Comparison of ENCODE assay signal across 1 cellular context in the genomic region with DNA sequence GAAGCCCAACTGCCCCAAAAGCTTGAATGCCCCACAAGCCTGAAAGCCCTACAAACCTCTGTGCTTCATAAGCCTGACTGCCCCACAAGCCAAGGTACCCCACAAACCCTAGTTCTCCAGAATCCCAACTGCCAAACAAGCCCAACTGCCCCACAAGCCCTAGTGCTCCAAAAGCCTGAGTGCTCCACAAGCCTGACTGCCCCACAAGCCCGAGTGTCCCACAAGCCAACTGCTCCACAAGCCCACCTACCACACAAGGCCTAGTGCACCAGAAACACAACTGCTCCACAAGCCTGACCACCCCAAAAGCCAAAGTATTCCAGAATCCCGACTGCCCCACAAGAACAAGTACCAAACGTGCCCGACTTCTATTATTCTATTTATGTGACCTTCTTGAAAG.
TF ChIP-seq lines count a peak whose summit lies in the region.

No MANE protein-coding gene starts in this region.

TF ChIP-seq in GM23338, 12 proteins besides CTCF, POLR2A, EP300 and RAD21 (continued from another document):
- TF ChIP-seq, protein P1, sequence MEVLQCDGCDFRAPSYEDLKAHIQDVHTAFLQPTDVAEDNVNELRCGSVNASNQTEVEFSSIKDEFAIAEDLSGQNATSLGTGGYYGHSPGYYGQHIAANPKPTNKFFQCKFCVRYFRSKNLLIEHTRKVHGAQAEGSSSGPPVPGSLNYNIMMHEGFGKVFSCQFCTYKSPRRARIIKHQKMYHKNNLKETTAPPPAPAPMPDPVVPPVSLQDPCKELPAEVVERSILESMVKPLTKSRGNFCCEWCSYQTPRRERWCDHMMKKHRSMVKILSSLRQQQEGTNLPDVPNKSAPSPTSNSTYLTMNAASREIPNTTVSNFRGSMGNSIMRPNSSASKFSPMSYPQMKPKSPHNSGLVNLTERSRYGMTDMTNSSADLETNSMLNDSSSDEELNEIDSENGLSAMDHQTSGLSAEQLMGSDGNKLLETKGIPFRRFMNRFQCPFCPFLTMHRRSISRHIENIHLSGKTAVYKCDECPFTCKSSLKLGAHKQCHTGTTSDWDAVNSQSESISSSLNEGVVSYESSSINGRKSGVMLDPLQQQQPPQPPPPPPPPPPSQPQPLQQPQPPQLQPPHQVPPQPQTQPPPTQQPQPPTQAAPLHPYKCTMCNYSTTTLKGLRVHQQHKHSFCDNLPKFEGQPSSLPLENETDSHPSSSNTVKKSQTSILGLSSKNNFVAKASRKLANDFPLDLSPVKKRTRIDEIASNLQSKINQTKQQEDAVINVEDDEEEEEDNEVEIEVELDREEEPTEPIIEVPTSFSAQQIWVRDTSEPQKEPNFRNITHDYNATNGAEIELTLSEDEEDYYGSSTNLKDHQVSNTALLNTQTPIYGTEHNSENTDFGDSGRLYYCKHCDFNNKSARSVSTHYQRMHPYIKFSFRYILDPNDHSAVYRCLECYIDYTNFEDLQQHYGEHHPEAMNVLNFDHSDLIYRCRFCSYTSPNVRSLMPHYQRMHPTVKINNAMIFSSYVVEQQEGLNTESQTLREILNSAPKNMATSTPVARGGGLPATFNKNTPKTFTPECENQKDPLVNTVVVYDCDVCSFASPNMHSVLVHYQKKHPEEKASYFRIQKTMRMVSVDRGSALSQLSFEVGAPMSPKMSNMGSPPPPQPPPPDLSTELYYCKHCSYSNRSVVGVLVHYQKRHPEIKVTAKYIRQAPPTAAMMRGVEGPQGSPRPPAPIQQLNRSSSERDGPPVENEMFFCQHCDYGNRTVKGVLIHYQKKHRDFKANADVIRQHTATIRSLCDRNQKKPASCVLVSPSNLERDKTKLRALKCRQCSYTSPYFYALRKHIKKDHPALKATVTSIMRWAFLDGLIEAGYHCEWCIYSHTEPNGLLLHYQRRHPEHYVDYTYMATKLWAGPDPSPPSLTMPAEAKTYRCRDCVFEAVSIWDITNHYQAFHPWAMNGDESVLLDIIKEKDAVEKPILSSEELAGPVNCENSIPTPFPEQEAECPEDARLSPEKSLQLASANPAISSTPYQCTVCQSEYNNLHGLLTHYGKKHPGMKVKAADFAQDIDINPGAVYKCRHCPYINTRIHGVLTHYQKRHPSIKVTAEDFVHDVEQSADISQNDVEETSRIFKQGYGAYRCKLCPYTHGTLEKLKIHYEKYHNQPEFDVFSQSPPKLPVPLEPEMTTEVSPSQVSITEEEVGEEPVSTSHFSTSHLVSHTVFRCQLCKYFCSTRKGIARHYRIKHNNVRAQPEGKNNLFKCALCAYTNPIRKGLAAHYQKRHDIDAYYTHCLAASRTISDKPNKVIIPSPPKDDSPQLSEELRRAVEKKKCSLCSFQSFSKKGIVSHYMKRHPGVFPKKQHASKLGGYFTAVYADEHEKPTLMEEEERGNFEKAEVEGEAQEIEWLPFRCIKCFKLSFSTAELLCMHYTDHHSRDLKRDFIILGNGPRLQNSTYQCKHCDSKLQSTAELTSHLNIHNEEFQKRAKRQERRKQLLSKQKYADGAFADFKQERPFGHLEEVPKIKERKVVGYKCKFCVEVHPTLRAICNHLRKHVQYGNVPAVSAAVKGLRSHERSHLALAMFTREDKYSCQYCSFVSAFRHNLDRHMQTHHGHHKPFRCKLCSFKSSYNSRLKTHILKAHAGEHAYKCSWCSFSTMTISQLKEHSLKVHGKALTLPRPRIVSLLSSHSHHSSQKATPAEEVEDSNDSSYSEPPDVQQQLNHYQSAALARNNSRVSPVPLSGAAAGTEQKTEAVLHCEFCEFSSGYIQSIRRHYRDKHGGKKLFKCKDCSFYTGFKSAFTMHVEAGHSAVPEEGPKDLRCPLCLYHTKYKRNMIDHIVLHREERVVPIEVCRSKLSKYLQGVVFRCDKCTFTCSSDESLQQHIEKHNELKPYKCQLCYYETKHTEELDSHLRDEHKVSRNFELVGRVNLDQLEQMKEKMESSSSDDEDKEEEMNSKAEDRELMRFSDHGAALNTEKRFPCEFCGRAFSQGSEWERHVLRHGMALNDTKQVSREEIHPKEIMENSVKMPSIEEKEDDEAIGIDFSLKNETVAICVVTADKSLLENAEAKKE (CRISPR knock-in tag; IDR thresholded peaks at IDR 0.05), result no peak
- no peak for TF ChIP-seq POLR2AphosphoS5 (IDR thresholded peaks at IDR 0.05; ENCODE audit: low read depth)
- TF ChIP-seq, protein P2, sequence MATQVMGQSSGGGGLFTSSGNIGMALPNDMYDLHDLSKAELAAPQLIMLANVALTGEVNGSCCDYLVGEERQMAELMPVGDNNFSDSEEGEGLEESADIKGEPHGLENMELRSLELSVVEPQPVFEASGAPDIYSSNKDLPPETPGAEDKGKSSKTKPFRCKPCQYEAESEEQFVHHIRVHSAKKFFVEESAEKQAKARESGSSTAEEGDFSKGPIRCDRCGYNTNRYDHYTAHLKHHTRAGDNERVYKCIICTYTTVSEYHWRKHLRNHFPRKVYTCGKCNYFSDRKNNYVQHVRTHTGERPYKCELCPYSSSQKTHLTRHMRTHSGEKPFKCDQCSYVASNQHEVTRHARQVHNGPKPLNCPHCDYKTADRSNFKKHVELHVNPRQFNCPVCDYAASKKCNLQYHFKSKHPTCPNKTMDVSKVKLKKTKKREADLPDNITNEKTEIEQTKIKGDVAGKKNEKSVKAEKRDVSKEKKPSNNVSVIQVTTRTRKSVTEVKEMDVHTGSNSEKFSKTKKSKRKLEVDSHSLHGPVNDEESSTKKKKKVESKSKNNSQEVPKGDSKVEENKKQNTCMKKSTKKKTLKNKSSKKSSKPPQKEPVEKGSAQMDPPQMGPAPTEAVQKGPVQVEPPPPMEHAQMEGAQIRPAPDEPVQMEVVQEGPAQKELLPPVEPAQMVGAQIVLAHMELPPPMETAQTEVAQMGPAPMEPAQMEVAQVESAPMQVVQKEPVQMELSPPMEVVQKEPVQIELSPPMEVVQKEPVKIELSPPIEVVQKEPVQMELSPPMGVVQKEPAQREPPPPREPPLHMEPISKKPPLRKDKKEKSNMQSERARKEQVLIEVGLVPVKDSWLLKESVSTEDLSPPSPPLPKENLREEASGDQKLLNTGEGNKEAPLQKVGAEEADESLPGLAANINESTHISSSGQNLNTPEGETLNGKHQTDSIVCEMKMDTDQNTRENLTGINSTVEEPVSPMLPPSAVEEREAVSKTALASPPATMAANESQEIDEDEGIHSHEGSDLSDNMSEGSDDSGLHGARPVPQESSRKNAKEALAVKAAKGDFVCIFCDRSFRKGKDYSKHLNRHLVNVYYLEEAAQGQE (IDR thresholded peaks at IDR 0.05; ENCODE audit: unreplicated experiment), result no peak
- TF ChIP-seq NANOG (IDR thresholded peaks at IDR 0.05; ENCODE audit: borderline replicate concordance), result no peak
- TF ChIP-seq ZNF114 (CRISPR knock-in tag; IDR thresholded peaks at IDR 0.05), result no peak
- no peak for TF ChIP-seq JUNB (IDR thresholded peaks at IDR 0.05; ENCODE audit: unreplicated experiment)
- no peak for TF ChIP-seq EZH2 (IDR thresholded peaks at IDR 0.05; ENCODE audit: low read depth, unreplicated experiment)
- TF ChIP-seq, protein P3, sequence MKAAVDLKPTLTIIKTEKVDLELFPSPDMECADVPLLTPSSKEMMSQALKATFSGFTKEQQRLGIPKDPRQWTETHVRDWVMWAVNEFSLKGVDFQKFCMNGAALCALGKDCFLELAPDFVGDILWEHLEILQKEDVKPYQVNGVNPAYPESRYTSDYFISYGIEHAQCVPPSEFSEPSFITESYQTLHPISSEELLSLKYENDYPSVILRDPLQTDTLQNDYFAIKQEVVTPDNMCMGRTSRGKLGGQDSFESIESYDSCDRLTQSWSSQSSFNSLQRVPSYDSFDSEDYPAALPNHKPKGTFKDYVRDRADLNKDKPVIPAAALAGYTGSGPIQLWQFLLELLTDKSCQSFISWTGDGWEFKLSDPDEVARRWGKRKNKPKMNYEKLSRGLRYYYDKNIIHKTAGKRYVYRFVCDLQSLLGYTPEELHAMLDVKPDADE (IDR thresholded peaks at IDR 0.05), result no peak
- TF ChIP-seq ZNF331 (CRISPR knock-in tag; IDR thresholded peaks at IDR 0.05; ENCODE audit: low read depth), result no peak
